25 cellular contexts compared by ENCODE assay signal in the genomic region with DNA sequence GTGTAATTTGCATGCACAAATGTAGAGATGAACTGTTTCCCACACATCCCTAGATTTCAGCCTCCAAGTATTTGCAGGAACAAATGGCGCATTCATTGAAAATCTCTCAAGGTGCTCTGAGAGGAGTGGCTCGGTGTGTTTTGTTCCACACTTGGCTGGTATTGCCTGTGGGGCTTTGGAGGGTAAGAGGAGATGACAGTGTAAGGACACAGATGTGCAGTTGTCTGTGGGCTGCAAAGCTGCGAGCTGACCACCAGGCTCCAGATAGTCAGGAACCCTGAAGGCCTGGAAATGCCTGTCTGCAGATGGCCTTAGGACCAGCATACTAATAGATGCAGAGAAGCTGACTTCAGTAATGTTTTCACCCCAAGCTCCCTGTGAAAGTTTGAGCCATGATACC. TPM values are rescaled to one million over a fixed set of nuclear protein-coding genes. Genes with fewer than 3 reads are reported as not detected.
DNase-seq lines count a peak whose midpoint lies in the region; ATAC-seq, FAIRE-seq and TF ChIP-seq lines count a peak whose summit lies in the region.
"Had no signal": no experiment of that assay in that cellular context is flagged by ENCODE, and none has a peak within 500 bp of the region (broad histone marks: within the 10 kb centered on the region; RNA-seq: fewer than 3 reads in every experiment).

No MANE protein-coding gene starts in this region.

- no peak overlapping the region for H3K4me2 ChIP-seq in PC-3 (ENCODE audit: low read length)
- H3K4me2 ChIP-seq: smooth muscle cell had no signal

- ATAC-seq in PC-3 (peak; percentile 24; the same call in 1 of the 2 replicates), esophagus mucosa (peak; percentile 42)
- ATAC-seq: GM12878; left cardiac atrium; naive thymus-derived CD4-positive, alpha-beta T cell; stimulated activated effector memory CD8-positive, alpha-beta T cell treated with anti-CD3 and anti-CD28 coated beads, Interleukin-12 subunit alpha, Interleukin-12 subunit beta, amount 100 ng/mL, for 72 hours had no signal

- TF ChIP-seq CTCF in PC-3 (conservative IDR thresholded peaks at IDR 0.05; ENCODE audit: low read depth, low read length), result no peak

- peak; percentile 9 for DNase-seq in NCI-H748 (lab: John Stamatoyannopoulos, UW; ENCODE audit: unreplicated experiment)
- no peak for DNase-seq in NCI-H748 treated with DMSO at 0.1 percent for 48 hours (lab: John Stamatoyannopoulos, UW)
- DNase-seq in PC-3, result no peak
- peak; percentile 16 for DNase-seq in pons (ENCODE audit: low spot score)
- DNase-seq in GDM1 (lab: John Stamatoyannopoulos, UW), result no peak
- no peak for DNase-seq in A172 (ENCODE audit: low spot score)
- no peak for DNase-seq in HTR-8/SVneo (ENCODE audit: insufficient read length, low spot score)
- DNase-seq: BE2C; caudate nucleus; DMS79 treated with DMSO at 0.1 percent for 48 hours; HCEC 1CT; left cardiac atrium; naive thymus-derived CD4-positive, alpha-beta T cell; NCI-H1417 treated with DMSO at 0.1 percent for 48 hours; NCI-H2107; NCI-H510A; uterus had no signal

- H3K27ac ChIP-seq in PC-3 (ENCODE audit: low read length), result no peak overlapping the region
- H3K27ac ChIP-seq: ascending aorta, suprapubic skin, uterus had no signal

- H2AFZ ChIP-seq in PC-3 (ENCODE audit: low read length), result no peak overlapping the region

- POLR2A ChIA-PET in PC-3 (lab: Charles Lee; ENCODE audit: unreplicated experiment), result interaction anchor here (0.5 kb wide), 1 partner anchor 244 kb away, joined by 22 read pairs; no protein-coding TSS in a partner anchor

- BruUV-seq in PC-3 (replicated peaks; lab: Mats Ljungman, UMichigan), result no TSS peak

- intact Hi-C loops in PC-3 (cut with micrococcal nuclease), result no loop called here

- CTCF ChIA-PET in PC-3 (lab: Charles Lee), result no interaction called here

- FAIRE-seq in HTR-8/SVneo (lab: Jason Lieb, UNC), result no peak
- FAIRE-seq: GM12878 had no signal

- no peak overlapping the region for H3K9ac ChIP-seq in PC-3 (ENCODE audit: low read length)

- no peaks in the 10 kb centered on the region for H3K36me3 ChIP-seq in PC-3 (ENCODE audit: low read depth, low read length)
- H3K36me3 ChIP-seq: ascending aorta, BE2C, uterus had no signal

- H3K9me2 ChIP-seq in PC-3 (replicated peaks; ENCODE audit: low read length), result no peaks in the 10 kb centered on the region

- H3K4me1 ChIP-seq in PC-3 (ENCODE audit: insufficient read depth, low read length), result no peaks in the 10 kb centered on the region
- H3K4me1 ChIP-seq: ascending aorta, BE2C, suprapubic skin, uterus had no signal

- H3K79me2 ChIP-seq in PC-3 (ENCODE audit: low read length), result no peaks in the 10 kb centered on the region

- no peaks in the 10 kb centered on the region for H3K9me3 ChIP-seq in PC-3 (ENCODE audit: low read length)
- H3K9me3 ChIP-seq: ascending aorta, BE2C, suprapubic skin, uterus had no signal

- H3F3A ChIP-seq in PC-3 (ENCODE audit: low read length, unreplicated experiment), result no peaks in the 10 kb centered on the region

- H3K27me3 ChIP-seq in PC-3 (ENCODE audit: low read length), result no peaks in the 10 kb centered on the region
- H3K27me3 ChIP-seq: ascending aorta, BE2C, suprapubic skin, uterus had no signal

- no peak overlapping the region for H3K4me3 ChIP-seq in PC-3 (ENCODE audit: low read length)
- H3K4me3 ChIP-seq: ascending aorta, GM12878, smooth muscle cell, suprapubic skin, uterus had no signal

- H4K20me1 ChIP-seq in PC-3 (ENCODE audit: low read length), result no peaks in the 10 kb centered on the region

RNA-seq across cellular contexts. Expression of a gene that starts 57.7 kb away (rescaled TPM):
- total RNA-seq in PC-3 (2014; rRNA removed) (not detected in 2 replicates), esophagus mucosa (not detected)
- total RNA-seq in A172 (2014; rRNA removed; shearing (Covaris generic)), result not detected in 2 replicates
- total RNA-seq: ascending aorta; GM12878; left cardiac atrium; mesenteric fat pad; naive thymus-derived CD4-positive, alpha-beta T cell; omental fat pad; smooth muscle cell; suprapubic skin; uterus had no signal

Comparison
In these comparisons a context has a peak if more than half of its experiments do, and no peak if none do; other contexts are left out.
1. DNase-seq: peak in NCI-H748 (single experiment) and pons (single experiment); none in NCI-H748 treated with DMSO at 0.1 percent for 48 hours (single experiment), PC-3 (single experiment), GDM1 (single experiment), A172 (single experiment) and HTR-8/SVneo (single experiment).